ENCODE assay signal across 26 cellular contexts in the genomic region with DNA sequence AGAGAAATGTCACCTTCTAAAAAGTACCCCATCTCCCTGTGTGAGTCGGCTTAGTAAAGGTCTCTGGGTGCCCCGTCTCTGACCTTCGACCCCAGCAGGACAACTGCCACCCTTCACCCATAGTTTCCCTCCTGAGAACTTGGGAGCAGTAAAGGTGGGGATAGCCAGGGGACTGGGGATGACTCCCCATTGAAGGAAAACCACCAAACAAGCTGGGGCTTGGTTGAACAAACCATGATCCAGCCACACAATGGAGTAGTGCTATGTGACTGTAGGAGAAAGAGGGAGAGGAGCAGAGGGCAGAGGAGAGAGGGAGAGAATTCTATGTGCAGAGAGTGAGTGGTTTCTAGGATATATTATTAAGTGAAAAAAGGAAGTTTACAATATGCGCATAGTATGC. TPM values are rescaled to one million over a fixed set of nuclear protein-coding genes. Genes with fewer than 3 reads are reported as not detected.
"Had no signal": no experiment of that assay in that cellular context is flagged by ENCODE, and none has a peak within 500 bp of the region (broad histone marks: within the 10 kb centered on the region; RNA-seq: fewer than 3 reads in every experiment).

No MANE protein-coding gene starts in this region.

- H3K27me3 ChIP-seq: dorsolateral prefrontal cortex, gastrocnemius medialis, heart right ventricle, left lung, spleen, tibial nerve, uterus had no signal

- DNase-seq: cortex of kidney; dorsolateral prefrontal cortex; effector CD8-positive, alpha-beta T cell; gastrocnemius medialis; heart right ventricle; hypothalamus; left lung; lower lobe of right lung; mesendoderm; nephron progenitor cell; posterior cingulate gyrus; spleen; stimulated activated CD4-positive, alpha-beta T cell treated with anti-CD3 and anti-CD28 coated beads, Interleukin-15, amount 100 ng/mL, for 24 hours; stimulated activated CD4-positive, alpha-beta T cell treated with anti-CD3 and anti-CD28 coated beads, Interleukin-1b, Interleukin-23, amount 100 ng/mL, for 48 hours; stimulated activated CD4-positive, alpha-beta T cell treated with anti-CD3 and anti-CD28 coated beads, Interleukin-4, amount 100 ng/mL, for 24 hours; uterus had no signal

- H3K4me3 ChIP-seq: dorsolateral prefrontal cortex, gastrocnemius medialis, heart right ventricle, left lung, lower lobe of right lung, spleen, tibial nerve, uterus had no signal

- H3K36me3 Mint-ChIP-seq: stimulated activated memory B cell treated with anti-CD40 and anti-IgM and Interleukin-4, amounts not matched to agents 10 μg/mL and 1 μg/mL and 100 μg/mL, for 72 hours had no signal

- H3K27ac Mint-ChIP-seq: naive thymus-derived CD4-positive, alpha-beta T cell; nephron progenitor cell; stimulated activated memory B cell treated with anti-CD40 and anti-IgM and Interleukin-4, amounts not matched to agents 10 μg/mL and 1 μg/mL and 100 μg/mL, for 72 hours; stimulated activated naive CD8-positive, alpha-beta T cell treated with anti-CD3 and anti-CD28 coated beads, Interleukin-15, Interleukin-2, amounts not matched to agents 100 ng/mL and 50 ng/mL, for 24 hours had no signal

- FAIRE-seq: islet of Langerhans had no signal

- H3K9me3 Mint-ChIP-seq: stimulated activated memory B cell treated with anti-CD40 and anti-IgM and Interleukin-4, amounts not matched to agents 10 μg/mL and 1 μg/mL and 100 μg/mL, for 72 hours; stimulated activated naive CD8-positive, alpha-beta T cell treated with anti-CD3 and anti-CD28 coated beads, Interleukin-15, Interleukin-2, amounts not matched to agents 100 ng/mL and 50 ng/mL, for 24 hours had no signal

- H3K36me3 ChIP-seq: gastrocnemius medialis, heart right ventricle, left lung, lower lobe of right lung, spleen, tibial nerve, uterus had no signal

- ATAC-seq: esophagus mucosa; gastrocnemius medialis; left lung; lower lobe of right lung; naive thymus-derived CD4-positive, alpha-beta T cell; sciatic nerve; stimulated activated memory B cell treated with anti-CD40 and anti-IgM and Interleukin-4, amounts not matched to agents 10 μg/mL and 1 μg/mL and 100 μg/mL, for 72 hours had no signal

- H3K27ac ChIP-seq: dorsolateral prefrontal cortex, gastrocnemius medialis, heart right ventricle, left lung, lower lobe of right lung, spleen, tibial nerve, uterus had no signal

- H3K4me3 Mint-ChIP-seq: naive thymus-derived CD4-positive, alpha-beta T cell; nephron progenitor cell; stimulated activated memory B cell treated with anti-CD40 and anti-IgM and Interleukin-4, amounts not matched to agents 10 μg/mL and 1 μg/mL and 100 μg/mL, for 72 hours; stimulated activated naive CD8-positive, alpha-beta T cell treated with anti-CD3 and anti-CD28 coated beads, Interleukin-15, Interleukin-2, amounts not matched to agents 100 ng/mL and 50 ng/mL, for 24 hours had no signal

- H3K9me3 ChIP-seq: gastrocnemius medialis, heart right ventricle, lower lobe of right lung, spleen, tibial nerve, uterus had no signal

- H3K4me1 ChIP-seq: heart right ventricle, left lung, lower lobe of right lung, spleen, tibial nerve, uterus had no signal

RNA-seq across cellular contexts. Expression of gene ACSBG1, which starts 51.5 kb away (rescaled TPM):
- total RNA-seq: esophagus mucosa, fibroblast of lung, omental fat pad, pulmonary artery endothelial cell had no signal
- polyA plus RNA-seq: fibroblast of lung had no signal
